ENCODE assay signal across 12 cellular contexts in genomic region chr1:224266105-224266935, GRCh38.
DNase-seq lines count a peak whose midpoint lies in the region; ATAC-seq and TF ChIP-seq lines count a peak whose summit lies in the region.
"Had no signal": no experiment of that assay in that cellular context is flagged by ENCODE, and none has a peak within 500 bp of the region (broad histone marks: within the 10 kb centered on the region; RNA-seq: fewer than 3 reads in every experiment).

No MANE protein-coding gene starts in this region.

- H3K36me3 ChIP-seq in A673 (ENCODE audit: insufficient read depth, low read length, poor library complexity, severe bottlenecking) (no peaks in the 10 kb centered on the region), stomach (peaks cover 0 to 65% (median 55%) of the 10 kb centered on the region in 4 donors)

- no peak for DNase-seq in A673 (ENCODE audit: low spot score)
- no peak for DNase-seq in activated T-helper 1 cell treated with anti-CD3 and anti-CD28 coated beads, Interleukin-12 subunit alpha, Interleukin-12 subunit beta, Interleukin-2, Interleukin-4 antibody, amounts not matched to agents 30 ng/mL and 10 ng/mL and 1 ng/mL, durations not matched to agents 14 hours and 24 hours and 36 hours (ENCODE audit: low spot score)
- DNase-seq in stomach, result no peak
- no peak for DNase-seq in occipital lobe (lab: John Stamatoyannopoulos, UW)
- DNase-seq in D341Med (ENCODE audit: low spot score), result no peak
- no peak for DNase-seq in AG20443 (ENCODE audit: low spot score)
- DNase-seq: C1 segment of cervical spinal cord, mucosa of descending colon, NCI-H187 treated with DMSO at 0.1 percent for 48 hours, SJCRH30 had no signal

- no peaks in the 10 kb centered on the region for H3K9me3 Mint-ChIP-seq in activated T-helper 1 cell treated with anti-CD3 and anti-CD28 coated beads, Interleukin-12 subunit alpha, Interleukin-12 subunit beta, Interleukin-2, Interleukin-4 antibody, amounts not matched to agents 30 ng/mL and 10 ng/mL and 1 ng/mL, durations not matched to agents 14 hours and 24 hours and 36 hours

- H3K27ac ChIP-seq in A673 (ENCODE audit: low read depth, low read length, poor library complexity, severe bottlenecking) (no peak overlapping the region), stomach (no peak overlapping the region)
- H3K27ac ChIP-seq: SJCRH30 had no signal

- H3K27me3 Mint-ChIP-seq in activated T-helper 1 cell treated with anti-CD3 and anti-CD28 coated beads, Interleukin-12 subunit alpha, Interleukin-12 subunit beta, Interleukin-2, Interleukin-4 antibody, amounts not matched to agents 30 ng/mL and 10 ng/mL and 1 ng/mL, durations not matched to agents 14 hours and 24 hours and 36 hours (ENCODE audit: insufficient read depth), result no peaks in the 10 kb centered on the region

- TF ChIP-seq EP300 in stomach (IDR thresholded peaks at IDR 0.05), result no peak

- TF ChIP-seq POLR2A in stomach (IDR thresholded peaks at IDR 0.05), result no peak

- POLR2A ChIA-PET in A673 (lab: Charles Lee; ENCODE audit: low non-redundant PET), result no interaction called here

- TSS peak; percentile 17 for BruUV-seq in A673 (replicated peaks; lab: Mats Ljungman, UMichigan)

- H3K4me1 ChIP-seq in A673 (ENCODE audit: insufficient read depth, low read length, poor library complexity, severe bottlenecking) (no peaks in the 10 kb centered on the region), stomach (peaks cover 0 to 11% (median 3%) of the 10 kb centered on the region in 4 donors)

- 87 to 94% (median 88%) methylated on average over 3 of the region's 3 CpGs for WGBS in stomach, 5 donors

- H3K4me1 Mint-ChIP-seq in activated T-helper 1 cell treated with anti-CD3 and anti-CD28 coated beads, Interleukin-12 subunit alpha, Interleukin-12 subunit beta, Interleukin-2, Interleukin-4 antibody, amounts not matched to agents 30 ng/mL and 10 ng/mL and 1 ng/mL, durations not matched to agents 14 hours and 24 hours and 36 hours (ENCODE audit: low read depth), result peaks cover 42% of the 10 kb centered on the region

- CTCF ChIA-PET in A673 (lab: Charles Lee), result no interaction called here

- H3K27me3 ChIP-seq in A673 (replicated peaks; ENCODE audit: insufficient read depth, low read depth, low read length, poor library complexity), result no peaks in the 10 kb centered on the region
- H3K27me3 ChIP-seq in stomach, result no peaks in the 10 kb centered on the region
- H3K27me3 ChIP-seq: SJCRH30 had no signal

- H3K4me3 ChIP-seq in A673 (ENCODE audit: low read depth, low read length, poor library complexity, severe bottlenecking) (no peak overlapping the region), stomach (no peak overlapping the region)
- H3K4me3 ChIP-seq: mucosa of descending colon, SJCRH30 had no signal

- no peak overlapping the region for H3K4me3 Mint-ChIP-seq in activated T-helper 1 cell treated with anti-CD3 and anti-CD28 coated beads, Interleukin-12 subunit alpha, Interleukin-12 subunit beta, Interleukin-2, Interleukin-4 antibody, amounts not matched to agents 30 ng/mL and 10 ng/mL and 1 ng/mL, durations not matched to agents 14 hours and 24 hours and 36 hours

- TF ChIP-seq CTCF in A673 (conservative IDR thresholded peaks at IDR 0.05; ENCODE audit: low read depth, low read length), result no peak
- TF ChIP-seq CTCF in stomach (IDR thresholded peaks at IDR 0.05), result no peak

- intact Hi-C loops in A673 (cut with micrococcal nuclease; ENCODE audit: unreplicated experiment), result no loop called here
- intact Hi-C loops in activated T-helper 1 cell treated with anti-CD3 and anti-CD28 coated beads, Interleukin-12 subunit alpha, Interleukin-12 subunit beta, Interleukin-2, Interleukin-4 antibody, amounts not matched to agents 30 ng/mL and 10 ng/mL and 1 ng/mL, durations not matched to agents 14 hours and 24 hours and 36 hours (cut with micrococcal nuclease), result loop anchor here (5.0 to 10.0 kb wide), 3 partner anchors 66 to 152 kb away; partner anchors contain the start of genes FBXO28 and NVL
- intact Hi-C loops in stomach (cut with DNase I; ENCODE audit: low total_unique reads), result no loop called here

- peaks cover 32% of the 10 kb centered on the region for H3K36me3 Mint-ChIP-seq in activated T-helper 1 cell treated with anti-CD3 and anti-CD28 coated beads, Interleukin-12 subunit alpha, Interleukin-12 subunit beta, Interleukin-2, Interleukin-4 antibody, amounts not matched to agents 30 ng/mL and 10 ng/mL and 1 ng/mL, durations not matched to agents 14 hours and 24 hours and 36 hours (ENCODE audit: low read depth)

- ATAC-seq in GM18861 (IDR thresholded peaks at IDR 0.05; ENCODE audit: unreplicated experiment) (peak; percentile 61), HG02938 (IDR thresholded peaks at IDR 0.05; ENCODE audit: unreplicated experiment) (peak; percentile 56)
- ATAC-seq: mucosa of descending colon had no signal

- no peaks in the 10 kb centered on the region for H3K9me3 ChIP-seq in A673 (ENCODE audit: low read depth, low read length, poor library complexity, severe bottlenecking)
- H3K9me3 ChIP-seq in stomach, result no peaks in the 10 kb centered on the region
- H3K9me3 ChIP-seq: mucosa of descending colon, SJCRH30 had no signal

- peak overlapping the region; percentile 69 for H3K27ac Mint-ChIP-seq in activated T-helper 1 cell treated with anti-CD3 and anti-CD28 coated beads, Interleukin-12 subunit alpha, Interleukin-12 subunit beta, Interleukin-2, Interleukin-4 antibody, amounts not matched to agents 30 ng/mL and 10 ng/mL and 1 ng/mL, durations not matched to agents 14 hours and 24 hours and 36 hours
